Comparison of ENCODE assay signal across 1 cellular context in the genomic region with DNA sequence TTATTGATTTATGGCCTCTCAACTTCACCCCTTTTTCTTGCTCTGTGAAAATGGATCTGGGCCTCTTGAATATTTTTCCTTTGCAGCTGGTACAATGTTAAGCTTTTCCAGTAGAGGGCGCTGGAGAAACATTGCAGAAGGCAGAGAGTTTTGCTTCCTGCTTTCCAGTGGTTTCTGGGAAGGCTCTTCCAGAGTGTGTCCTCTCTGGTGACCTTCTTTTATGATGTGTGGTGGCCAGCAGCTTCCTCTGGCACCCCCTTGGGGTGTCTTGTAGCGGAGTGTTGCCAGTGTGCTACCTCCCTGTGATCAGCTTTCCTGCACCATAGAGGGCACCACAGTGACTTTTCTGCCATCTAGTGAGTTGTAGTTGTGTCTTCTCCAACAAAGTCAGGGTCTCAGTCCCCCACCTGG.
A peak's percentile ranks its signal among the peaks of the same experiment; 100 is the strongest.
TF ChIP-seq lines count a peak whose summit lies in the region.

No MANE protein-coding gene starts in this region.

TF ChIP-seq in K562, 482 proteins besides CTCF, POLR2A, EP300 and RAD21 (continued from another document):
- TF ChIP-seq, protein P1, sequence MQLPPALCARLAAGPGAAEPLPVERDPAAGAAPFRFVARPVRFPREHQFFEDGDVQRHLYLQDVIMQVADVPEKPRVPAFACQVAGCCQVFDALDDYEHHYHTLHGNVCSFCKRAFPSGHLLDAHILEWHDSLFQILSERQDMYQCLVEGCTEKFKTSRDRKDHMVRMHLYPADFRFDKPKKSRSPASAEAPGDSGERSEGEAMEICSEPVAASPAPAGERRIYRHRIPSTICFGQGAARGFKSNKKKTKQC (CRISPR knock-in tag; IDR thresholded peaks at IDR 0.05), result no peak
- TF ChIP-seq TCF7 (IDR thresholded peaks at IDR 0.05; ENCODE audit: borderline replicate concordance), result no peak
- TF ChIP-seq ATF7 (IDR thresholded peaks at IDR 0.05), result no peak
- TF ChIP-seq ZNF165 (CRISPR knock-in tag; IDR thresholded peaks at IDR 0.05; ENCODE audit: borderline replicate concordance), result no peak
- no peak for TF ChIP-seq POLR2B (IDR thresholded peaks at IDR 0.05; ENCODE audit: low read depth, partially characterized antibody)
- TF ChIP-seq ADNP (tag; IDR thresholded peaks at IDR 0.05), result no peak
- TF ChIP-seq, protein P2, sequence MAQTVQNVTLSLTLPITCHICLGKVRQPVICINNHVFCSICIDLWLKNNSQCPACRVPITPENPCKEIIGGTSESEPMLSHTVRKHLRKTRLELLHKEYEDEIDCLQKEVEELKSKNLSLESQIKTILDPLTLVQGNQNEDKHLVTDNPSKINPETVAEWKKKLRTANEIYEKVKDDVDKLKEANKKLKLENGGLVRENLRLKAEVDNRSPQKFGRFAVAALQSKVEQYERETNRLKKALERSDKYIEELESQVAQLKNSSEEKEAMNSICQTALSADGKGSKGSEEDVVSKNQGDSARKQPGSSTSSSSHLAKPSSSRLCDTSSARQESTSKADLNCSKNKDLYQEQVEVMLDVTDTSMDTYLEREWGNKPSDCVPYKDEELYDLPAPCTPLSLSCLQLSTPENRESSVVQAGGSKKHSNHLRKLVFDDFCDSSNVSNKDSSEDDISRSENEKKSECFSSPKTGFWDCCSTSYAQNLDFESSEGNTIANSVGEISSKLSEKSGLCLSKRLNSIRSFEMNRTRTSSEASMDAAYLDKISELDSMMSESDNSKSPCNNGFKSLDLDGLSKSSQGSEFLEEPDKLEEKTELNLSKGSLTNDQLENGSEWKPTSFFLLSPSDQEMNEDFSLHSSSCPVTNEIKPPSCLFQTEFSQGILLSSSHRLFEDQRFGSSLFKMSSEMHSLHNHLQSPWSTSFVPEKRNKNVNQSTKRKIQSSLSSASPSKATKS (CRISPR knock-in tag; IDR thresholded peaks at IDR 0.05), result no peak
- TF ChIP-seq, protein P3, sequence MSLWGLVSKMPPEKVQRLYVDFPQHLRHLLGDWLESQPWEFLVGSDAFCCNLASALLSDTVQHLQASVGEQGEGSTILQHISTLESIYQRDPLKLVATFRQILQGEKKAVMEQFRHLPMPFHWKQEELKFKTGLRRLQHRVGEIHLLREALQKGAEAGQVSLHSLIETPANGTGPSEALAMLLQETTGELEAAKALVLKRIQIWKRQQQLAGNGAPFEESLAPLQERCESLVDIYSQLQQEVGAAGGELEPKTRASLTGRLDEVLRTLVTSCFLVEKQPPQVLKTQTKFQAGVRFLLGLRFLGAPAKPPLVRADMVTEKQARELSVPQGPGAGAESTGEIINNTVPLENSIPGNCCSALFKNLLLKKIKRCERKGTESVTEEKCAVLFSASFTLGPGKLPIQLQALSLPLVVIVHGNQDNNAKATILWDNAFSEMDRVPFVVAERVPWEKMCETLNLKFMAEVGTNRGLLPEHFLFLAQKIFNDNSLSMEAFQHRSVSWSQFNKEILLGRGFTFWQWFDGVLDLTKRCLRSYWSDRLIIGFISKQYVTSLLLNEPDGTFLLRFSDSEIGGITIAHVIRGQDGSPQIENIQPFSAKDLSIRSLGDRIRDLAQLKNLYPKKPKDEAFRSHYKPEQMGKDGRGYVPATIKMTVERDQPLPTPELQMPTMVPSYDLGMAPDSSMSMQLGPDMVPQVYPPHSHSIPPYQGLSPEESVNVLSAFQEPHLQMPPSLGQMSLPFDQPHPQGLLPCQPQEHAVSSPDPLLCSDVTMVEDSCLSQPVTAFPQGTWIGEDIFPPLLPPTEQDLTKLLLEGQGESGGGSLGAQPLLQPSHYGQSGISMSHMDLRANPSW (CRISPR knock-in tag; IDR thresholded peaks at IDR 0.05), result no peak
- peak; percentile 31 for TF ChIP-seq MEIS2 (IDR thresholded peaks at IDR 0.05; ENCODE audit: partially characterized antibody)
- TF ChIP-seq PURB (CRISPR knock-in tag; IDR thresholded peaks at IDR 0.05; ENCODE audit: low read depth), result no peak
- TF ChIP-seq, protein P4, sequence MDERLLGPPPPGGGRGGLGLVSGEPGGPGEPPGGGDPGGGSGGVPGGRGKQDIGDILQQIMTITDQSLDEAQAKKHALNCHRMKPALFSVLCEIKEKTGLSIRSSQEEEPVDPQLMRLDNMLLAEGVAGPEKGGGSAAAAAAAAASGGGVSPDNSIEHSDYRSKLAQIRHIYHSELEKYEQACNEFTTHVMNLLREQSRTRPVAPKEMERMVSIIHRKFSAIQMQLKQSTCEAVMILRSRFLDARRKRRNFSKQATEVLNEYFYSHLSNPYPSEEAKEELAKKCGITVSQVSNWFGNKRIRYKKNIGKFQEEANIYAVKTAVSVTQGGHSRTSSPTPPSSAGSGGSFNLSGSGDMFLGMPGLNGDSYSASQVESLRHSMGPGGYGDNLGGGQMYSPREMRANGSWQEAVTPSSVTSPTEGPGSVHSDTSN (CRISPR knock-in tag; IDR thresholded peaks at IDR 0.05; ENCODE audit: low read depth), result no peak
- TF ChIP-seq, protein P4 (tag; conservative IDR thresholded peaks at IDR 0.05; ENCODE audit: low read depth), result peak; percentile 45; the same call in 1 of the 2 replicates
- no peak for TF ChIP-seq TCFL5 (CRISPR knock-in tag; conservative IDR thresholded peaks at IDR 0.05)
TF ChIP-seq in K562: peak in this region for 5.
